8 cellular contexts compared by ENCODE assay signal in the genomic region with DNA sequence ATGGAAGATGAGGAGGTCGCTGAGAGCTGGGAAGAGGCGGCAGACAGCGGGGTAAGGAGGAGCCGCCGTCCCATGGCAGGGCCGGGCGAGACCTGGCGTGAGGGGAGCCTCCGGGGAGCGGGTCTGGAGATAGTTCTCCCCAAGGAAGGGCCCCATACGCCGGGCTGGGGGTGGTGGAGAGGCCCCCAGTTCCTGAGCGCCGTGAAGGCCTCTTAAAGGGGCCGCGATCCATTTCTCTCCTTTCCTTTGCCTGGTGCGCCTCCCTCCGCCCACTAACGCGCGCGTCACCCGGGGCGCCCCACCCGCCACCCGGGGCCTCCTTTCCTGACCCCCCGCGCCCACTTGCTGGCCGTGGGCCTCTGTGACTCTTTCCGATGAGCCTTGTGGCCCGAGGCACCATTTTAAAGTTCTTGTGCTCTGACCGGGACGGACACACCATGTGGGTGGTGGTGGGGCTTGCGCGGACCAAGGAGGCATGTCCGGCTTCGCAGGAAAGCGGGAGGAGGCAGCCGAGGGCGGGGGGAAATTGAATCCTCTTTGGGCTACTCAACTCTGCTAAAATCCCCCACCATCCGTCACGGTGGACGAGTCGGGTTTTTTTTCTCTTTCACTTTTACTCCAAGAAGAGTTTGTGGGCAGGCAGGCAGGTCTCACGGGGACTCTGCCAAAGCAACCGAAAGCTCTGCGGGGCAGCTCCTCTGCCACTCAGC. TPM values are rescaled to one million over a fixed set of nuclear protein-coding genes. Genes with fewer than 3 reads are reported as not detected.
DNase-seq lines count a peak whose midpoint lies in the region; ATAC-seq, FAIRE-seq and TF ChIP-seq lines count a peak whose summit lies in the region.

No MANE protein-coding gene starts in this region.

- H3K27ac ChIP-seq in coronary artery (peak overlapping the region; percentile 87 to 99), HepG2 (ENCODE audit: extremely low read length, insufficient read depth, low read length) (peak overlapping the region; percentile 88)

- no peaks in the 10 kb centered on the region for H3K9me3 ChIP-seq in HepG2 (ENCODE audit: low read length)

- TF ChIP-seq CTCF in coronary artery (IDR thresholded peaks at IDR 0.05) = no peak
- peak; percentile 38 for TF ChIP-seq CTCF in HepG2 (CRISPR knock-in tag; IDR thresholded peaks at IDR 0.05)

- H4K20me1 ChIP-seq in HepG2 (ENCODE audit: insufficient read depth, low read length) = peaks cover 34% of the 10 kb centered on the region

- DNase-seq in 8988T (peak; percentile 39), NCI-H2227 (lab: John Stamatoyannopoulos, UW; ENCODE audit: unreplicated experiment) (peak; percentile 85), coronary artery (ENCODE audit: low spot score) (peak; percentile 95), HepG2 (ENCODE audit: low spot score) (peak; percentile 45)
- DNase-seq in activated CD4-positive, CD25-positive, alpha-beta regulatory T cell treated with anti-CD3 and anti-CD28 coated beads, Interleukin-2, amount 50 U/mL, for 72 hours = peak; percentile 84
- DNase-seq in stimulated activated CD4-positive, alpha-beta T cell treated with anti-CD3 and anti-CD28 coated beads, Interleukin-2, amount 100 ng/mL, for 48 hours = peak; percentile 77 to 79

- TSS peak; percentile 77 for BruUV-seq in HepG2 (replicated peaks; lab: Mats Ljungman, UMichigan)

- POLR2A ChIA-PET in HepG2 (lab: Yijun Ruan, JAX) = interaction anchor here (0.6 to 2.2 kb wide), 7 partner anchors 11 to 161 kb away, joined by 3 to 7 read pairs (median 4); a partner anchor contains a TSS

- peaks cover 82% of the 10 kb centered on the region for H3K4me1 ChIP-seq in HepG2 (ENCODE audit: insufficient read depth, low read length)

- H3K36me3 ChIP-seq in HepG2 (replicated peaks in 1 of 2; ENCODE audit: control insufficient read depth in 1 of 2, insufficient read depth in 2 of 2, low read length in 2 of 2) = no peaks in the 10 kb centered on the region

- peaks cover 0 to 2% of the 10 kb centered on the region in 2 experiments; a peak in 1 of 5 replicates for H3K27me3 ChIP-seq in HepG2 (ENCODE audit: control insufficient read depth in 1 of 2, insufficient read depth in 2 of 2, low read length in 2 of 2)

- TF ChIP-seq RAD21 in HepG2 (CRISPR knock-in tag; IDR thresholded peaks at IDR 0.05) = peak; percentile 26; the same call in 1 of the 2 replicates

- peak overlapping the region; percentile 91 for H3K4me2 ChIP-seq in HepG2 (ENCODE audit: low read depth, low read length)

- peak overlapping the region; percentile 91 for H3K9ac ChIP-seq in HepG2 (ENCODE audit: insufficient read depth, low read depth, low read length)

- no peak for TF ChIP-seq EP300 in HepG2 (IDR thresholded peaks at IDR 0.05; ENCODE audit: low read depth in 2 of 2, low read length in 2 of 2)
- no peak for TF ChIP-seq EP300 in HepG2 (CRISPR knock-in tag; IDR thresholded peaks at IDR 0.05; ENCODE audit: borderline replicate concordance)

- H2AFZ ChIP-seq in HepG2 (ENCODE audit: low read length) = no peak overlapping the region

- H3K4me3 ChIP-seq in coronary artery = peak overlapping the region; percentile 94
- H3K4me3 ChIP-seq in HepG2 (replicated peaks in 1 of 3; ENCODE audit: insufficient read depth in 1 of 3, low read depth in 2 of 3, low read length in 3 of 3) = peak overlapping the region; percentile 87 to 96 (median 94)

- TF ChIP-seq POLR2A in GM18505 (IDR thresholded peaks at IDR 0.05; ENCODE audit: borderline replicate concordance, extremely low read depth, insufficient read depth, insufficient read length) (peak; percentile 70), HepG2 (IDR thresholded peaks at IDR 0.05; ENCODE audit: insufficient read depth in 1 of 2, low read depth in 2 of 2, low read length in 2 of 2) (peak; percentile 60 to 64; a peak in 3 of 4 replicates)

- CTCF ChIA-PET in HepG2 (lab: Yijun Ruan, JAX; ENCODE audit: low intra/inter-chr PET ratio, low total read pairs) = no interaction called here

- in situ Hi-C loops in HepG2 (cut with HindIII; ENCODE audit: extremely low pct_ligation_motif_present, low pct_unique_long_range_greater_than_20kb) = no loop called here

- intact Hi-C loops in HepG2 (cut with micrococcal nuclease; ENCODE audit: unreplicated experiment) = loop anchor here (1.0 kb wide), 1 partner anchor 15 kb away; a partner anchor contains a TSS

- no peak for FAIRE-seq in HepG2 (lab: Jason Lieb, UNC)

- 0% methylated on average over 34 of the region's 47 CpGs for WGBS in HepG2 (ENCODE audit: low lambda C conversion rate)

- peak; percentile 56 for ATAC-seq in GM18505 (IDR thresholded peaks at IDR 0.05; ENCODE audit: unreplicated experiment)
- ATAC-seq in HG02943 (IDR thresholded peaks at IDR 0.05; ENCODE audit: low read depth, unreplicated experiment) = peak; percentile 57
- ATAC-seq in HepG2 = peak; percentile 78

- peaks cover 48% of the 10 kb centered on the region for H3K79me2 ChIP-seq in HepG2 (ENCODE audit: insufficient read depth, low read length)

TF ChIP-seq in HepG2, 621 proteins besides CTCF, POLR2A, EP300 and RAD21 (continues in another document):
- no peak for TF ChIP-seq STAT5B (CRISPR knock-in tag; IDR thresholded peaks at IDR 0.05)
- TF ChIP-seq ZNF121 (CRISPR knock-in tag; IDR thresholded peaks at IDR 0.05) = peak; percentile 69; the same call in 1 of the 2 replicates
- TF ChIP-seq ZEB1 (IDR thresholded peaks at IDR 0.05; ENCODE audit: insufficient replicate concordance, low read depth) = no peak
- 0 out of 2 replicates have a peak, but pooled peaks have one; percentile 11 for TF ChIP-seq HMG20B (CRISPR knock-in tag; conservative IDR thresholded peaks at IDR 0.05)
- TF ChIP-seq, protein P1, sequence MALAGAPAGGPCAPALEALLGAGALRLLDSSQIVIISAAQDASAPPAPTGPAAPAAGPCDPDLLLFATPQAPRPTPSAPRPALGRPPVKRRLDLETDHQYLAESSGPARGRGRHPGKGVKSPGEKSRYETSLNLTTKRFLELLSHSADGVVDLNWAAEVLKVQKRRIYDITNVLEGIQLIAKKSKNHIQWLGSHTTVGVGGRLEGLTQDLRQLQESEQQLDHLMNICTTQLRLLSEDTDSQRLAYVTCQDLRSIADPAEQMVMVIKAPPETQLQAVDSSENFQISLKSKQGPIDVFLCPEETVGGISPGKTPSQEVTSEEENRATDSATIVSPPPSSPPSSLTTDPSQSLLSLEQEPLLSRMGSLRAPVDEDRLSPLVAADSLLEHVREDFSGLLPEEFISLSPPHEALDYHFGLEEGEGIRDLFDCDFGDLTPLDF (CRISPR knock-in tag; IDR thresholded peaks at IDR 0.05) = peak; percentile 79; the same call in 1 of the 2 replicates
- TF ChIP-seq ZNF296 (CRISPR knock-in tag; conservative IDR thresholded peaks at IDR 0.05) = peak; percentile 80
- TF ChIP-seq KLF12 (CRISPR knock-in tag; IDR thresholded peaks at IDR 0.05; ENCODE audit: borderline replicate concordance) = peak; percentile 54; the same call in 1 of the 2 replicates

RNA-seq across cellular contexts. Expression of a gene that starts 0.4 kb away (rescaled TPM):
- 28.5 and 38.6 TPM in 2 replicates for total RNA-seq in HepG2 (2016; rRNA removed; fragmentation: Illumina TruSeq; extraction: Trizol)
- total RNA-seq in HepG2 (2016; cell fraction: cytosol; rRNA removed; fragmentation: Illumina TruSeq; extraction: Trizol; ENCODE audit: low read depth) = 12.7 and 18.5 TPM in 2 replicates
- total RNA-seq in HepG2 (2016; cell fraction: insoluble cytoplasmic fraction; rRNA removed; fragmentation: Illumina TruSeq; extraction: Trizol) = 31.4 and 32.6 TPM in 2 replicates
- 51.4 and 51.8 TPM in 2 replicates for total RNA-seq in HepG2 (2016; cell fraction: membrane; rRNA removed; fragmentation: Illumina TruSeq; extraction: Trizol)
- 18.9 and 20.9 TPM in 2 replicates for total RNA-seq in HepG2 (2016; cell fraction: nucleus; rRNA removed; fragmentation: Illumina TruSeq; extraction: Trizol)
- 41.4 and 49.1 TPM in 2 replicates for polyA plus RNA-seq in HepG2 (2011; rRNA removed)
- 42.6 and 48.7 TPM in 2 replicates for polyA plus RNA-seq in HepG2 (2011; cell fraction: cytosol; rRNA removed)
- polyA plus RNA-seq in HepG2 (2011; cell fraction: nucleus; rRNA removed) = 28.2 and 28.3 TPM in 2 replicates
- 34.4 and 36.9 TPM in 2 replicates for polyA plus RNA-seq in HepG2 (2012)
- polyA plus RNA-seq in HepG2 (2016; cell fraction: cytosol; fragmentation: Illumina TruSeq; extraction: Trizol; ENCODE audit: low read depth) = 56.7 and 58.7 TPM in 2 replicates
- 71.8 and 88.8 TPM in 2 replicates for polyA plus RNA-seq in HepG2 (2016; cell fraction: insoluble cytoplasmic fraction; fragmentation: Illumina TruSeq; extraction: Trizol; ENCODE audit: low read depth)
- 116 and 117 TPM in 2 replicates for polyA plus RNA-seq in HepG2 (2016; cell fraction: membrane; fragmentation: Illumina TruSeq; extraction: Trizol; ENCODE audit: low read depth)
- 51.4 and 59.8 TPM in 2 replicates for polyA plus RNA-seq in HepG2 (2016; cell fraction: nucleus; fragmentation: Illumina TruSeq; extraction: Trizol; ENCODE audit: insufficient read depth, low read depth)
- polyA minus RNA-seq in HepG2 (2011; rRNA and poly(A)+ RNA removed; ENCODE audit: low replicate concordance) = 50.6 and 97.3 TPM in 2 replicates
- 24.6 and 26.6 TPM in 2 replicates for polyA minus RNA-seq in HepG2 (2011; cell fraction: cytosol; rRNA and poly(A)+ RNA removed)
- 13.0 and 16.4 TPM in 2 replicates for polyA minus RNA-seq in HepG2 (2011; cell fraction: nucleus; rRNA and poly(A)+ RNA removed)

RNA-seq across cellular contexts. Expression of a gene that starts 15.1 kb away (rescaled TPM):
- total RNA-seq in HepG2 (2016; rRNA removed; fragmentation: Illumina TruSeq; extraction: Trizol) = 7.6 and 9.0 TPM in 2 replicates
- 1.8 and 2.2 TPM in 2 replicates for total RNA-seq in HepG2 (2016; cell fraction: cytosol; rRNA removed; fragmentation: Illumina TruSeq; extraction: Trizol; ENCODE audit: low read depth)
- 7.3 and 9.0 TPM in 2 replicates for total RNA-seq in HepG2 (2016; cell fraction: insoluble cytoplasmic fraction; rRNA removed; fragmentation: Illumina TruSeq; extraction: Trizol)
- total RNA-seq in HepG2 (2016; cell fraction: membrane; rRNA removed; fragmentation: Illumina TruSeq; extraction: Trizol) = 3.2 and 3.4 TPM in 2 replicates
- total RNA-seq in HepG2 (2016; cell fraction: nucleus; rRNA removed; fragmentation: Illumina TruSeq; extraction: Trizol) = 9.0 and 10.5 TPM in 2 replicates
- 17.2 and 17.5 TPM in 2 replicates for polyA plus RNA-seq in HepG2 (2011; rRNA removed)
- polyA plus RNA-seq in HepG2 (2011; cell fraction: cytosol; rRNA removed) = 11.3 and 12.6 TPM in 2 replicates
- 16.2 and 16.9 TPM in 2 replicates for polyA plus RNA-seq in HepG2 (2011; cell fraction: nucleus; rRNA removed)
- 9.9 and 10.1 TPM in 2 replicates for polyA plus RNA-seq in HepG2 (2012)
- 0.43 and 1.1 TPM in 2 replicates for polyA plus RNA-seq in HepG2 (2016; cell fraction: cytosol; fragmentation: Illumina TruSeq; extraction: Trizol; ENCODE audit: low read depth)
- polyA plus RNA-seq in HepG2 (2016; cell fraction: insoluble cytoplasmic fraction; fragmentation: Illumina TruSeq; extraction: Trizol; ENCODE audit: low read depth) = 8.9 and 10.1 TPM in 2 replicates
- 1.4 and 1.6 TPM in 2 replicates for polyA plus RNA-seq in HepG2 (2016; cell fraction: membrane; fragmentation: Illumina TruSeq; extraction: Trizol; ENCODE audit: low read depth)
- polyA plus RNA-seq in HepG2 (2016; cell fraction: nucleus; fragmentation: Illumina TruSeq; extraction: Trizol; ENCODE audit: insufficient read depth, low read depth) = 8.1 and 9.2 TPM in 2 replicates
- polyA minus RNA-seq in HepG2 (2011; rRNA and poly(A)+ RNA removed; ENCODE audit: low replicate concordance) = 14.6 and 25.0 TPM in 2 replicates
- polyA minus RNA-seq in HepG2 (2011; cell fraction: cytosol; rRNA and poly(A)+ RNA removed) = 8.8 and 9.5 TPM in 2 replicates
- 24.2 and 24.5 TPM in 2 replicates for polyA minus RNA-seq in HepG2 (2011; cell fraction: nucleus; rRNA and poly(A)+ RNA removed)

Comparison
In these comparisons a context has a peak if more than half of its experiments do, and no peak if none do; other contexts are left out.
1. Peak in every context shown above with its lines: DNase-seq, ATAC-seq, H3K4me3 ChIP-seq and H3K27ac ChIP-seq.
2. DNase-seq: peak in every context shown above with its lines; median percentile 95 in coronary artery; 85 in NCI-H2227; 84 in activated CD4-positive, CD25-positive, alpha-beta regulatory T cell treated with anti-CD3 and anti-CD28 coated beads, Interleukin-2, amount 50 U/mL, for 72 hours; 78 in stimulated activated CD4-positive, alpha-beta T cell treated with anti-CD3 and anti-CD28 coated beads, Interleukin-2, amount 100 ng/mL, for 48 hours; 45 in HepG2; 39 in 8988T.